16 cellular contexts compared by ENCODE assay signal in genomic region chr6:128493877-128494276, GRCh38. TPM values are rescaled to one million over a fixed set of nuclear protein-coding genes. Genes with fewer than 3 reads are reported as not detected.
DNase-seq lines count a peak whose midpoint lies in the region; ATAC-seq and TF ChIP-seq lines count a peak whose summit lies in the region.
"Had no signal": no experiment of that assay in that cellular context is flagged by ENCODE, and none has a peak within 500 bp of the region (broad histone marks: within the 10 kb centered on the region; RNA-seq: fewer than 3 reads in every experiment).

No MANE protein-coding gene starts in this region.

- ATAC-seq in HG02678 (IDR thresholded peaks at IDR 0.05; ENCODE audit: unreplicated experiment) (peak; percentile 70), HG03521 (IDR thresholded peaks at IDR 0.05; ENCODE audit: unreplicated experiment) (peak; percentile 74)
- ATAC-seq in activated T-cell treated with anti-CD3 and anti-CD28 coated beads, Interleukin-2, amount 50 U/mL, for 4 hours, result no peak
- ATAC-seq: Right ventricle myocardium inferior had no signal

- H3K27ac Mint-ChIP-seq in CD14-positive monocyte, result no peak overlapping the region
- H3K27ac Mint-ChIP-seq: activated CD4-positive, alpha-beta memory T cell treated with anti-CD3 and anti-CD28 coated beads for 36 hours; memory B cell had no signal

- H3K27ac ChIP-seq in substantia nigra (ENCODE audit: low read depth, low read length, poor library complexity, severe bottlenecking), result peak overlapping the region; percentile 50
- H3K27ac ChIP-seq: 22Rv1 had no signal

- intact Hi-C loops in CD14-positive monocyte (cut with micrococcal nuclease), result no loop called here

- H3K36me3 Mint-ChIP-seq in CD14-positive monocyte, result no peaks in the 10 kb centered on the region
- no peaks in the 10 kb centered on the region for H3K36me3 Mint-ChIP-seq in activated T-cell treated with anti-CD3 and anti-CD28 coated beads, Interleukin-2, amount 50 U/mL, for 4 hours (ENCODE audit: insufficient read depth)
- H3K36me3 Mint-ChIP-seq: activated CD4-positive, alpha-beta memory T cell treated with anti-CD3 and anti-CD28 coated beads for 36 hours; memory B cell had no signal

- H3K27me3 Mint-ChIP-seq in CD14-positive monocyte (ENCODE audit: low read depth in 3 of 3), result peaks cover 0 to 3% (median 0%) of the 10 kb centered on the region in 3 donors
- peaks cover 12% of the 10 kb centered on the region for H3K27me3 Mint-ChIP-seq in activated T-cell treated with anti-CD3 and anti-CD28 coated beads, Interleukin-2, amount 50 U/mL, for 4 hours (ENCODE audit: low read depth)

- H3K4me3 Mint-ChIP-seq in CD14-positive monocyte, result no peak overlapping the region
- H3K4me3 Mint-ChIP-seq in activated T-cell treated with anti-CD3 and anti-CD28 coated beads, Interleukin-2, amount 50 U/mL, for 4 hours, result no peak overlapping the region
- H3K4me3 Mint-ChIP-seq: activated CD4-positive, alpha-beta memory T cell treated with anti-CD3 and anti-CD28 coated beads for 36 hours; memory B cell had no signal

- H3K9me3 Mint-ChIP-seq in CD14-positive monocyte, result peaks cover 0 to 3% (median 0%) of the 10 kb centered on the region in 7 donors
- H3K9me3 Mint-ChIP-seq in activated T-cell treated with anti-CD3 and anti-CD28 coated beads, Interleukin-2, amount 50 U/mL, for 4 hours, result no peaks in the 10 kb centered on the region
- H3K9me3 Mint-ChIP-seq: activated CD4-positive, alpha-beta memory T cell treated with anti-CD3 and anti-CD28 coated beads for 36 hours; memory B cell had no signal

- no peaks in the 10 kb centered on the region for H3K4me1 Mint-ChIP-seq in CD14-positive monocyte
- H3K4me1 Mint-ChIP-seq in activated T-cell treated with anti-CD3 and anti-CD28 coated beads, Interleukin-2, amount 50 U/mL, for 4 hours (ENCODE audit: low read depth), result no peaks in the 10 kb centered on the region

- DNase-seq in DMS53 (lab: John Stamatoyannopoulos, UW), result peak; percentile 20
- DNase-seq in DMS53 treated with DMSO at 0.1 percent for 48 hours (lab: John Stamatoyannopoulos, UW; ENCODE audit: unreplicated experiment), result no peak
- DNase-seq in substantia nigra (lab: John Stamatoyannopoulos, UW), result no peak
- no peak for DNase-seq in GM19238 (ENCODE audit: insufficient read length, low spot score)
- DNase-seq in CD14-positive monocyte (ENCODE audit: low spot score), result no peak
- DNase-seq in activated T-cell treated with anti-CD3 and anti-CD28 coated beads, Interleukin-2, amount 50 U/mL, for 4 hours, result no peak
- DNase-seq: activated CD4-positive, alpha-beta memory T cell treated with anti-CD3 and anti-CD28 coated beads for 36 hours; activated effector memory CD4-positive, alpha-beta T cell treated with anti-CD3 and anti-CD28 coated beads, Interleukin-2, amount 50 U/mL, for 16 hours; NCI-H1092 treated with DMSO at 0.1 percent for 48 hours; small intestine; T1000 had no signal

- TF ChIP-seq CTCF in CD14-positive monocyte (IDR thresholded peaks at IDR 0.05), result no peak

RNA-seq across cellular contexts. Expression of gene PTPRK, which starts 26.5 kb away (rescaled TPM):
- not detected for polyA plus RNA-seq in CD14-positive monocyte
- total RNA-seq in activated T-cell treated with anti-CD3 and anti-CD28 coated beads, Interleukin-2, amount 50 U/mL, for 4 hours, result 10 to 100 TPM in 2 of 3 donors, 1 to 10 TPM in 1; 5.6 to 17.5 (median 11.6) TPM

Comparison
In these comparisons a context has a peak if more than half of its experiments do, and no peak if none do; other contexts are left out.
1. ATAC-seq: peak in HG02678 (single experiment) and HG03521 (single experiment); none in activated T-cell treated with anti-CD3 and anti-CD28 coated beads, Interleukin-2, amount 50 U/mL, for 4 hours (0 of 2).